In genomic region chr2:201194097-201194496, GRCh38 we compare ENCODE assay signal across 8 cellular contexts. TPM values are rescaled to one million over a fixed set of nuclear protein-coding genes. Genes with fewer than 3 reads are reported as not detected.
DNase-seq lines count a peak whose midpoint lies in the region; ATAC-seq and TF ChIP-seq lines count a peak whose summit lies in the region.

No MANE protein-coding gene starts in this region.

- no peaks in the 10 kb centered on the region for H3K27me3 ChIP-seq in muscle layer of duodenum (ENCODE audit: low read depth, low read length)
- H3K27me3 ChIP-seq in right atrium auricular region: no peaks in the 10 kb centered on the region

- H3K9me3 ChIP-seq in muscle layer of duodenum (ENCODE audit: control insufficient read depth in 1 of 2, low read length in 2 of 2) (no peaks in the 10 kb centered on the region), right atrium auricular region (no peaks in the 10 kb centered on the region)

- peaks cover 3% of the 10 kb centered on the region in 2 donors for H3K4me1 ChIP-seq in muscle layer of duodenum (ENCODE audit: control insufficient read depth in 1 of 2, insufficient read depth in 2 of 2, low read length in 2 of 2)
- H3K4me1 ChIP-seq in right atrium auricular region: peaks cover 0 to 4% of the 10 kb centered on the region in 2 donors

- H3K36me3 ChIP-seq in muscle layer of duodenum (ENCODE audit: control insufficient read depth in 1 of 2, insufficient read depth in 2 of 2, low read length in 2 of 2) (no peaks in the 10 kb centered on the region), right atrium auricular region (peaks cover 3% of the 10 kb centered on the region)

- ATAC-seq in GM18870 (IDR thresholded peaks at IDR 0.05; ENCODE audit: unreplicated experiment): peak; percentile 92
- peak; percentile 87 for ATAC-seq in HG02610 (IDR thresholded peaks at IDR 0.05; ENCODE audit: unreplicated experiment)

- DNase-seq in MV-4-11 (lab: John Stamatoyannopoulos, UW) (peak; percentile 83), right atrium auricular region (ENCODE audit: low spot score) (no peak), SW480 (ENCODE audit: low spot score) (no peak), NCI-H345 (lab: John Stamatoyannopoulos, UW) (no peak), DMS153 (lab: John Stamatoyannopoulos, UW) (no peak)

- TF ChIP-seq CTCF in right atrium auricular region (IDR thresholded peaks at IDR 0.05): no peak

- H3K4me3 ChIP-seq in muscle layer of duodenum (ENCODE audit: low read depth in 1 of 2, low read length in 2 of 2) (no peak overlapping the region), right atrium auricular region (no peak overlapping the region)

- peak overlapping the region; percentile 61 for H3K27ac ChIP-seq in muscle layer of duodenum (ENCODE audit: low read length)
- H3K27ac ChIP-seq in right atrium auricular region: no peak overlapping the region

RNA-seq across cellular contexts. Expression of gene CASP10, which starts 11.2 kb away (rescaled TPM):
- 1 to 10 TPM; 3.5 to 6.8 TPM for total RNA-seq in right atrium auricular region
